10 cellular contexts compared by ENCODE assay signal in the genomic region with DNA sequence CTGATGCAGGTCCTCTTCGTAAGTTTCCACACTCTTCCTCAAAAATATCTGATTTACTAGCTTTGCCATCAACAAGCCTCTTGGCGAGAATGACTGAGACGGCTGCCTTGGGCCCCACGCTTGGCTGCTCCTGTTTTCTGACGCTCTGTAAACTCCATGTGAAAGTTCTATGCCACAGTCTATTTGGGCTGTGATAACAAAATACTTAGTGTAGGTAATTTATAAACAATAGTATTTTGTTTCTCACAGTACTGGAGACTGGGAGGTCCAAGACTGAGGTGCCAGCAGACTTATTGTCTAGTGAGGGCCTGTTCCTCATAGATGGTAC.
DNase-seq lines count a peak whose midpoint lies in the region; ATAC-seq and TF ChIP-seq lines count a peak whose summit lies in the region.
"Had no signal": no experiment of that assay in that cellular context is flagged by ENCODE, and none has a peak within 500 bp of the region (broad histone marks: within the 10 kb centered on the region; RNA-seq: fewer than 3 reads in every experiment).

No MANE protein-coding gene starts in this region.

- no peak for TF ChIP-seq CTCF in lower lobe of right lung (IDR thresholded peaks at IDR 0.05)
- no peak for TF ChIP-seq CTCF in BE2C (IDR thresholded peaks at IDR 0.05; ENCODE audit: low read depth, low read length)

- H3K27ac ChIP-seq in lower lobe of right lung = peak overlapping the region; percentile 37
- H3K27ac ChIP-seq: VCaP had no signal

- H3K36me3 ChIP-seq in lower lobe of right lung (no peaks in the 10 kb centered on the region), BE2C (peaks cover 3% of the 10 kb centered on the region; the same call in 1 of the 2 replicates)

- CTCF ChIA-PET in HEK293T (lab: Yijun Ruan, JAX) = interaction anchor here (0.7 kb wide), 1 partner anchor 383 kb away, joined by 3 read pairs; no protein-coding TSS in a partner anchor

- H3K4me3 ChIP-seq in lower lobe of right lung (no peak overlapping the region), BE2C (ENCODE audit: low read depth, low read length) (no peak overlapping the region)

- no peak for DNase-seq in lower lobe of right lung
- DNase-seq in hepatic stellate cell (ENCODE audit: low spot score) = no peak
- no peak for DNase-seq in HEK293T (ENCODE audit: extremely low spot score)
- DNase-seq in BE2C = no peak
- no peak for DNase-seq in stimulated activated CD4-positive, alpha-beta T cell treated with anti-CD3 and anti-CD28 coated beads, Interleukin-12 subunit alpha, Interleukin-12 subunit beta, amount 100 ng/mL, for 4 hours
- DNase-seq: NCI-H1417 treated with DMSO at 0.1 percent for 48 hours had no signal

- H3K4me1 ChIP-seq in lower lobe of right lung (peaks cover 47% of the 10 kb centered on the region), BE2C (no peaks in the 10 kb centered on the region; the same call in 1 of the 2 replicates)

- no peaks in the 10 kb centered on the region for H3K27me3 ChIP-seq in lower lobe of right lung (ENCODE audit: low read depth)
- no peaks in the 10 kb centered on the region for H3K27me3 ChIP-seq in BE2C

- POLR2A ChIA-PET in HEK293T (lab: Yijun Ruan, JAX) = interaction anchor here (0.7 kb wide), 1 partner anchor 10 kb away, joined by 3 read pairs; no protein-coding TSS in a partner anchor

- intact Hi-C loops in lower lobe of right lung (cut with DNase I) = no loop called here

- H3K9me3 ChIP-seq in lower lobe of right lung (no peaks in the 10 kb centered on the region), BE2C (no peaks in the 10 kb centered on the region)

- ATAC-seq in GM18502 (IDR thresholded peaks at IDR 0.05; ENCODE audit: poor library complexity, unreplicated experiment) = peak; percentile 46
- peak; percentile 31 for ATAC-seq in GM21526 (IDR thresholded peaks at IDR 0.05; ENCODE audit: low FRiP score, unreplicated experiment)
- peak; percentile 36 for ATAC-seq in HG03280 (IDR thresholded peaks at IDR 0.05; ENCODE audit: unreplicated experiment)
- ATAC-seq in lower lobe of right lung = no peak

TF ChIP-seq in HEK293T, 16 proteins besides CTCF, POLR2A, EP300 and RAD21:
- TF ChIP-seq LEF1 (IDR thresholded peaks at IDR 0.05; ENCODE audit: borderline replicate concordance) (no peak), TARDBP (IDR thresholded peaks at IDR 0.05) (no peak), ARNT (IDR thresholded peaks at IDR 0.05) (no peak), ELF4 (IDR thresholded peaks at IDR 0.05) (no peak), NFRKB (IDR thresholded peaks at IDR 0.05) (no peak), FOXA1 (IDR thresholded peaks at IDR 0.05) (no peak), HDGF (IDR thresholded peaks at IDR 0.05; ENCODE audit: borderline replicate concordance) (no peak), L3MBTL2 (conservative IDR thresholded peaks at IDR 0.05) (no peak), CTBP1 (IDR thresholded peaks at IDR 0.05; ENCODE audit: borderline replicate concordance) (no peak), SUZ12 (IDR thresholded peaks at IDR 0.05) (no peak), SP1 (IDR thresholded peaks at IDR 0.05) (no peak), FOXM1 (IDR thresholded peaks at IDR 0.05; ENCODE audit: borderline replicate concordance) (no peak)
- TF ChIP-seq, protein P1, sequence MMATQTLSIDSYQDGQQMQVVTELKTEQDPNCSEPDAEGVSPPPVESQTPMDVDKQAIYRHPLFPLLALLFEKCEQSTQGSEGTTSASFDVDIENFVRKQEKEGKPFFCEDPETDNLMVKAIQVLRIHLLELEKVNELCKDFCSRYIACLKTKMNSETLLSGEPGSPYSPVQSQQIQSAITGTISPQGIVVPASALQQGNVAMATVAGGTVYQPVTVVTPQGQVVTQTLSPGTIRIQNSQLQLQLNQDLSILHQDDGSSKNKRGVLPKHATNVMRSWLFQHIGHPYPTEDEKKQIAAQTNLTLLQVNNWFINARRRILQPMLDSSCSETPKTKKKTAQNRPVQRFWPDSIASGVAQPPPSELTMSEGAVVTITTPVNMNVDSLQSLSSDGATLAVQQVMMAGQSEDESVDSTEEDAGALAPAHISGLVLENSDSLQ (IDR thresholded peaks at IDR 0.05) = no peak

Comparison
In these comparisons a context has a peak if more than half of its experiments do, and no peak if none do; other contexts are left out.
1. ATAC-seq: peak in GM18502 (single experiment), GM21526 (single experiment) and HG03280 (single experiment); none in lower lobe of right lung (0 of 2).